8 cellular contexts compared by ENCODE assay signal in genomic region chr1:25338188-25338981, GRCh38. TPM values are rescaled to one million over a fixed set of nuclear protein-coding genes. Genes with fewer than 3 reads are reported as not detected.
DNase-seq lines count a peak whose midpoint lies in the region; ATAC-seq, FAIRE-seq and TF ChIP-seq lines count a peak whose summit lies in the region.

Gene TMEM50A (plus strand): TSS chr1:25338334. CDS start chr1:25340487, 2,153 bp downstream.

- H3K9me3 ChIP-seq in smooth muscle cell (replicated peaks; ENCODE audit: low read depth), result no peaks in the 10 kb centered on the region

- H3K27me3 ChIP-seq in bronchial epithelial cell (ENCODE audit: control insufficient read depth, insufficient read depth, low read length), result no peaks in the 10 kb centered on the region
- no peaks in the 10 kb centered on the region for H3K27me3 ChIP-seq in smooth muscle cell (ENCODE audit: low read depth)

- H3K27ac ChIP-seq in smooth muscle cell (ENCODE audit: low read depth), result peak within 1 kb of the TSS; percentile 93

- FAIRE-seq in bronchial epithelial cell (lab: Jason Lieb, UNC), result no peak

- no peaks in the 10 kb centered on the region for H3K9me3 Mint-ChIP-seq in WTC11

- DNase-seq in AG04449 (ENCODE audit: low read depth, low spot score) (no peak), NCI-H2227 treated with DMSO at 0.1 percent for 48 hours (lab: John Stamatoyannopoulos, UW) (peak; percentile 80), WTC11 (ENCODE audit: low spot score) (peak; percentile 86), bronchial epithelial cell (ENCODE audit: low read depth) (peak; percentile 66), iPS-NIHi11 (ENCODE audit: low spot score) (peak; percentile 93), smooth muscle cell (lab: John Stamatoyannopoulos, UW; ENCODE audit: unreplicated experiment) (peak; percentile 88)

- peak within 1 kb of the TSS; percentile 99 for H3K4me2 ChIP-seq in smooth muscle cell

- H3K27me3 Mint-ChIP-seq in WTC11 (ENCODE audit: low read depth), result no peaks in the 10 kb centered on the region

- ATAC-seq in GM18868 (IDR thresholded peaks at IDR 0.05; ENCODE audit: unreplicated experiment), result peak; percentile 67
- peak; percentile 66 for ATAC-seq in HG03103 (IDR thresholded peaks at IDR 0.05; ENCODE audit: low read depth, unreplicated experiment)
- peak; percentile 73 for ATAC-seq in WTC11

- under 1% methylated on average over 64 of the region's 75 CpGs for WGBS in smooth muscle cell (ENCODE audit: low lambda C conversion rate)

- no peak for TF ChIP-seq CTCF in AG04449 (IDR thresholded peaks at IDR 0.05; ENCODE audit: insufficient read depth, low read length, missing control alignments)
- no peak for TF ChIP-seq CTCF in WTC11 (IDR thresholded peaks at IDR 0.05)
- TF ChIP-seq CTCF in bronchial epithelial cell (IDR thresholded peaks at IDR 0.05; ENCODE audit: insufficient read depth, low read length, severe bottlenecking), result no peak
- TF ChIP-seq CTCF in smooth muscle cell (IDR thresholded peaks at IDR 0.05; ENCODE audit: borderline replicate concordance, insufficient read depth, poor library complexity, severe bottlenecking), result no peak

- H3K4me1 ChIP-seq in smooth muscle cell (ENCODE audit: low read depth), result peaks cover 15% of the 10 kb centered on the region

- peaks cover 22% of the 10 kb centered on the region for H3K4me1 Mint-ChIP-seq in WTC11

- peaks cover 8% of the 10 kb centered on the region for H3K36me3 Mint-ChIP-seq in WTC11

- H3F3A ChIP-seq in smooth muscle cell (ENCODE audit: low read depth), result peaks cover 13% of the 10 kb centered on the region

- POLR2A ChIA-PET in AG04449 (lab: Yijun Ruan, JAX), result no interaction called here
- POLR2A ChIA-PET in WTC11 (lab: Charles Lee), result no interaction called here

- H3K27ac Mint-ChIP-seq in WTC11, result peak within 1 kb of the TSS; percentile 74

- CTCF ChIA-PET in AG04449 (lab: Yijun Ruan, JAX), result no interaction called here
- CTCF ChIA-PET in WTC11 (lab: Charles Lee), result interaction anchor here (0.6 kb wide), 1 partner anchor 99 kb away, joined by 5 read pairs; no protein-coding TSS in a partner anchor

- H2AFZ ChIP-seq in smooth muscle cell (ENCODE audit: low read depth), result peak within 1 kb of the TSS; percentile 88

- H3K36me3 ChIP-seq in bronchial epithelial cell (ENCODE audit: control insufficient read depth, insufficient read depth, low read length) (no peaks in the 10 kb centered on the region), smooth muscle cell (ENCODE audit: low read depth) (no peaks in the 10 kb centered on the region)

- peak within 1 kb of the TSS; percentile 91 for H3K9ac ChIP-seq in smooth muscle cell (ENCODE audit: low read depth)

- peaks cover 42% of the 10 kb centered on the region for H4K20me1 ChIP-seq in smooth muscle cell (ENCODE audit: low read depth)

- H3K79me2 ChIP-seq in smooth muscle cell (ENCODE audit: low read depth), result peaks cover 48% of the 10 kb centered on the region

- H3K4me3 ChIP-seq in AG04449 (ENCODE audit: low read depth, low read length), result peak within 1 kb of the TSS; percentile 80
- peak within 1 kb of the TSS; percentile 92 for H3K4me3 ChIP-seq in bronchial epithelial cell (ENCODE audit: low read depth, low read length)
- H3K4me3 ChIP-seq in smooth muscle cell, result peak within 1 kb of the TSS; percentile 84

- H3K4me3 Mint-ChIP-seq in WTC11, result peak within 1 kb of the TSS; percentile 96

TF ChIP-seq in WTC11, 78 proteins besides CTCF, POLR2A, EP300 and RAD21:
- TF ChIP-seq, protein P1, sequence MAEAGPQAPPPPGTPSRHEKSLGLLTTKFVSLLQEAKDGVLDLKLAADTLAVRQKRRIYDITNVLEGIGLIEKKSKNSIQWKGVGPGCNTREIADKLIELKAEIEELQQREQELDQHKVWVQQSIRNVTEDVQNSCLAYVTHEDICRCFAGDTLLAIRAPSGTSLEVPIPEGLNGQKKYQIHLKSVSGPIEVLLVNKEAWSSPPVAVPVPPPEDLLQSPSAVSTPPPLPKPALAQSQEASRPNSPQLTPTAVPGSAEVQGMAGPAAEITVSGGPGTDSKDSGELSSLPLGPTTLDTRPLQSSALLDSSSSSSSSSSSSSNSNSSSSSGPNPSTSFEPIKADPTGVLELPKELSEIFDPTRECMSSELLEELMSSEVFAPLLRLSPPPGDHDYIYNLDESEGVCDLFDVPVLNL (CRISPR knock-in tag; IDR thresholded peaks at IDR 0.05; ENCODE audit: borderline replicate concordance, low read depth), result no peak
- TF ChIP-seq SMAD3 (CRISPR knock-in tag; IDR thresholded peaks at IDR 0.05; ENCODE audit: borderline replicate concordance) (no peak), PRRX2 (CRISPR knock-in tag; IDR thresholded peaks at IDR 0.05) (no peak), SOX15 (CRISPR knock-in tag; IDR thresholded peaks at IDR 0.05) (no peak), ELF4 (CRISPR knock-in tag; IDR thresholded peaks at IDR 0.05; ENCODE audit: low read depth) (0 out of 2 replicates have a peak, but pooled peaks have one; percentile 62), E2F5 (CRISPR knock-in tag; IDR thresholded peaks at IDR 0.05) (peak; percentile 53; the same call in 1 of the 2 replicates), TP53 (CRISPR knock-in tag; IDR thresholded peaks at IDR 0.05) (no peak), FOXP1 (CRISPR knock-in tag; IDR thresholded peaks at IDR 0.05; ENCODE audit: borderline replicate concordance) (peak; percentile 41; the same call in 1 of the 2 replicates), ZNF219 (CRISPR knock-in tag; IDR thresholded peaks at IDR 0.05; ENCODE audit: borderline replicate concordance) (no peak), RELA (CRISPR knock-in tag; IDR thresholded peaks at IDR 0.05; ENCODE audit: borderline replicate concordance) (no peak), SP1 (CRISPR knock-in tag; conservative IDR thresholded peaks at IDR 0.05) (no peak), NR1H2 (CRISPR knock-in tag; IDR thresholded peaks at IDR 0.05) (no peak), ESRRA (CRISPR knock-in tag; IDR thresholded peaks at IDR 0.05; ENCODE audit: borderline replicate concordance) (no peak), FOXK1 (CRISPR knock-in tag; IDR thresholded peaks at IDR 0.05) (peak; percentile 60; the same call in 1 of the 2 replicates), MLX (CRISPR knock-in tag; IDR thresholded peaks at IDR 0.05) (no peak), FOXJ3 (CRISPR knock-in tag; IDR thresholded peaks at IDR 0.05; ENCODE audit: borderline replicate concordance) (no peak), KAT7 (CRISPR knock-in tag; IDR thresholded peaks at IDR 0.05; ENCODE audit: borderline replicate concordance) (0 out of 2 replicates have a peak, but pooled peaks have one; percentile 42), ATF3 (CRISPR knock-in tag; conservative IDR thresholded peaks at IDR 0.05) (no peak), ZNF423 (CRISPR knock-in tag; IDR thresholded peaks at IDR 0.05) (no peak), TEAD1 (CRISPR knock-in tag; IDR thresholded peaks at IDR 0.05) (no peak), MAX (CRISPR knock-in tag; IDR thresholded peaks at IDR 0.05) (0 out of 2 replicates have a peak, but pooled peaks have one; percentile 35), ZNF121 (CRISPR knock-in tag; IDR thresholded peaks at IDR 0.05) (peak; percentile 20; the same call in 1 of the 2 replicates), STAT6 (CRISPR knock-in tag; conservative IDR thresholded peaks at IDR 0.05; ENCODE audit: low read depth) (no peak), IRF2 (CRISPR knock-in tag; IDR thresholded peaks at IDR 0.05; ENCODE audit: borderline replicate concordance, low read depth) (no peak)

RNA-seq across cellular contexts. Expression of gene TMEM50A, which starts in this region (rescaled TPM):
- 84.0 to 100 TPM (median 98.9 TPM) in 3 replicates for total RNA-seq in WTC11 (2021)
- total RNA-seq in bronchial epithelial cell, result 105 and 138 TPM in 2 replicates
- total RNA-seq in smooth muscle cell, result 102 and 133 TPM in 2 replicates
- 156 and 162 TPM in 2 replicates for polyA plus RNA-seq in smooth muscle cell
